Comparison of ENCODE assay signal across 17 cellular contexts in genomic region chr11:74839971-74840370, GRCh38.
"Had no signal": no experiment of that assay in that cellular context is flagged by ENCODE, and none has a peak within 500 bp of the region (broad histone marks: within the 10 kb centered on the region; RNA-seq: fewer than 3 reads in every experiment).

No MANE protein-coding gene starts in this region.

- DNase-seq: activated CD4-positive, alpha-beta T cell treated with anti-CD3 and anti-CD28 coated beads, Interleukin-2, amount 50 U/mL, for 48 hours; activated effector memory CD4-positive, alpha-beta T cell treated with anti-CD3 and anti-CD28 coated beads, Interleukin-2, amount 50 U/mL, for 16 hours; activated T-cell treated with anti-CD3 and anti-CD28 coated beads, Interleukin-2, amount 50 U/mL, for 4 hours; amniotic stem cell; dorsolateral prefrontal cortex; islet precursor cell; mammary epithelial cell; substantia nigra; T-helper 1 cell; transverse colon had no signal

- H3K27ac ChIP-seq: gastroesophageal sphincter, skin epidermis, transverse colon had no signal

- H3K4me3 Mint-ChIP-seq: activated T-cell treated with anti-CD3 and anti-CD28 coated beads, Interleukin-2, amount 50 U/mL, for 4 hours; brain; neural crest cell had no signal

- H3K4me3 ChIP-seq: dorsolateral prefrontal cortex, gastroesophageal sphincter, skin epidermis, transverse colon had no signal

- H3K4me1 ChIP-seq: transverse colon had no signal

- H3K27me3 ChIP-seq: dorsolateral prefrontal cortex, gastroesophageal sphincter, transverse colon had no signal

- H3K27ac Mint-ChIP-seq: activated naive CD4-positive, alpha-beta T cell treated with anti-CD3 and anti-CD28 coated beads, Interleukin-2, amount 50 U/mL, for 72 hours had no signal

- ATAC-seq: activated CD4-positive, CD25-positive, alpha-beta regulatory T cell treated with anti-CD3 and anti-CD28 coated beads, Interleukin-2, amount 50 U/mL, for 24 hours; activated naive CD4-positive, alpha-beta T cell treated with anti-CD3 and anti-CD28 coated beads, Interleukin-2, amount 50 U/mL, for 72 hours; activated T-cell treated with anti-CD3 and anti-CD28 coated beads, Interleukin-2, amount 50 U/mL, for 4 hours; gastroesophageal sphincter; left lobe of liver had no signal

- H3K9me3 Mint-ChIP-seq: activated naive CD4-positive, alpha-beta T cell treated with anti-CD3 and anti-CD28 coated beads, Interleukin-2, amount 50 U/mL, for 72 hours; activated T-cell treated with anti-CD3 and anti-CD28 coated beads, Interleukin-2, amount 50 U/mL, for 4 hours; brain; neural crest cell had no signal

- H3K9me3 ChIP-seq: gastroesophageal sphincter, transverse colon had no signal

- H3K27me3 Mint-ChIP-seq: brain had no signal
